In genomic region chr2:47076586-47077441, GRCh38 we compare ENCODE assay signal across 1 cellular context.
A peak's percentile ranks its signal among the peaks of the same experiment; 100 is the strongest.
TF ChIP-seq lines count a peak whose summit lies in the region.

No MANE protein-coding gene starts in this region.

TF ChIP-seq in A549, 52 proteins besides CTCF, POLR2A, EP300 and RAD21 (continued from another document):
- TF ChIP-seq USF2 (IDR thresholded peaks at IDR 0.05) (peak; percentile 62; the same call in 1 of the 2 replicates), HOXB5 (CRISPR knock-in tag; IDR thresholded peaks at IDR 0.05) (peak; percentile 7), MAZ (IDR thresholded peaks at IDR 0.05; ENCODE audit: borderline replicate concordance, low read depth, low read length) (0 out of 2 replicates have a peak, but pooled peaks have one; percentile 20), HOXA7 (CRISPR knock-in tag; IDR thresholded peaks at IDR 0.05) (0 out of 2 replicates have a peak, but pooled peaks have one; percentile 67), FOSL2 (IDR thresholded peaks at IDR 0.05) (peak; percentile 87), FOSL2 (CRISPR knock-in tag; IDR thresholded peaks at IDR 0.05) (peak; percentile 89), CBX2 (IDR thresholded peaks at IDR 0.05; ENCODE audit: borderline replicate concordance, low read depth) (no peak), ESRRA (IDR thresholded peaks at IDR 0.05; ENCODE audit: borderline replicate concordance, low read length) (0 out of 2 replicates have a peak, but pooled peaks have one; percentile 57), BCL3 (IDR thresholded peaks at IDR 0.05) (peak; percentile 95), CEBPB (IDR thresholded peaks at IDR 0.05) (peak; percentile 74 to 90), ZC3H11A (IDR thresholded peaks at IDR 0.05) (no peak), MAX (IDR thresholded peaks at IDR 0.05) (peak; percentile 98), RFX5 (IDR thresholded peaks at IDR 0.05) (no peak), NPAS2 (CRISPR knock-in tag; IDR thresholded peaks at IDR 0.05; ENCODE audit: borderline replicate concordance) (0 out of 2 replicates have a peak, but pooled peaks have one; percentile 62), ZSCAN20 (CRISPR knock-in tag; IDR thresholded peaks at IDR 0.05) (0 out of 2 replicates have a peak, but pooled peaks have one; percentile 34), HDAC2 (IDR thresholded peaks at IDR 0.05) (no peak), HES2 (IDR thresholded peaks at IDR 0.05) (peak; percentile 50; the same call in 1 of the 2 replicates), MAFK (IDR thresholded peaks at IDR 0.05; ENCODE audit: partially characterized antibody) (no peak), BHLHE40 (IDR thresholded peaks at IDR 0.05; ENCODE audit: low read depth, low read length) (no peak; the same call in 1 of the 2 replicates), TFCP2L1 (CRISPR knock-in tag; IDR thresholded peaks at IDR 0.05) (0 out of 2 replicates have a peak, but pooled peaks have one; percentile 58), KDM5A (IDR thresholded peaks at IDR 0.05) (no peak), RNF2 (IDR thresholded peaks at IDR 0.05; ENCODE audit: borderline replicate concordance, low read depth) (no peak), GATA3 (IDR thresholded peaks at IDR 0.05; ENCODE audit: borderline replicate concordance) (peak; percentile 96), EHF (CRISPR knock-in tag; IDR thresholded peaks at IDR 0.05) (peak; percentile 2)
